ENCODE assay signal across 16 cellular contexts in genomic region chr5:79330071-79330470, GRCh38.
"Had no signal": no experiment of that assay in that cellular context is flagged by ENCODE, and none has a peak within 500 bp of the region (broad histone marks: within the 10 kb centered on the region; RNA-seq: fewer than 3 reads in every experiment).

No MANE protein-coding gene starts in this region.

- H3K9me3 ChIP-seq: breast epithelium, lower lobe of right lung, neutrophil, right atrium auricular region had no signal

- H3K4me1 ChIP-seq: breast epithelium, lower lobe of right lung, right atrium auricular region had no signal

- FAIRE-seq: colon, endothelial cell of umbilical vein, TTC549, urothelium cell line had no signal

- DNase-seq: activated naive CD8-positive, alpha-beta T cell treated with anti-CD3 and anti-CD28 coated beads, Interleukin-2, amount 10 ng/mL, durations not matched to agents 7 days and 5 days; aorta; effector CD4-positive, alpha-beta T cell; glutamatergic neuron; immature natural killer cell; lower lobe of right lung; naive thymus-derived CD4-positive, alpha-beta T cell; posterior cingulate gyrus had no signal

- H3K36me3 ChIP-seq: breast epithelium, lower lobe of right lung, neutrophil, right atrium auricular region had no signal

- H3K27ac ChIP-seq: breast epithelium, lower lobe of right lung, neutrophil, right atrium auricular region, skin epidermis had no signal

- ATAC-seq: lower lobe of right lung; naive thymus-derived CD4-positive, alpha-beta T cell had no signal

- H3K27me3 ChIP-seq: breast epithelium, right atrium auricular region had no signal

- H3K4me3 ChIP-seq: breast epithelium, lower lobe of right lung, right atrium auricular region, skin epidermis had no signal
